ENCODE assay signal across 16 cellular contexts in the genomic region with DNA sequence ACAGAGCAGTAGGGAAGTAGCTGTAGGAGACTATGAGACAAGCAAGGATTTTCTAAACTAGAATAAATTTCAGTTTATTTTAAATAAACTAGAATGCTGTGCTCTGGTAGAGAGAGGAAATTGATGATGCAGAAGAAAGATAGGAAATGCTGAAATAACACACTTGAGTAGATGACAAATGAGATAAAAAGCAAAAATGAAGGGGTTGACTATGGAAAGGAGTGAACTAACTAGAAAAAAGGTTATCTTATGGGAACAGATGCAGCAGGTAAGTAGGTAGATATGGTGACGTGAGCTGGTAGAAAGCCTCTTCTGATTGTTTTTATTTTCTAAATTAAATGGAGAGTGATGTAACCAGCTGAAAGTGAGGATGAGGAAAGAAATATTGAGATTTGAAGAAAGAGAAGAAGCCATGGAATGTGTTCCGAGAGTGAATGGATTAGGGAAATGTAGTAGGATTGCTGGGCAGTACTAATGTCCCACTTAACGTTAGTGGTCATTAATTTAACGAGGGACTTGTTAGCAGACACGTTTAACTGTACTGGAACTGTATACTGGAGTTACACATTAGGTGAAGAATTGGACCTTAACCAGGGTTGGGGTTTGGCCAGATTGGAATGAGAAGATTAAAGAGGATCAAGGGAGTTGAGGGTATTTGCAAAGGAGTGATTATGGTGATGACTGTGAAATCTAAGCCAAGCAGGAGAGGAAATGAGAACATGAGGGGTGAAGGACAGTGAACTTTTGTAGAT.
"Had no signal": no experiment of that assay in that cellular context is flagged by ENCODE, and none has a peak within 500 bp of the region (broad histone marks: within the 10 kb centered on the region; RNA-seq: fewer than 3 reads in every experiment).

No MANE protein-coding gene starts in this region.

- H3K4me1 Mint-ChIP-seq: naive thymus-derived CD8-positive, alpha-beta T cell; neural crest cell; stimulated activated effector memory CD8-positive, alpha-beta T cell treated with anti-CD3 and anti-CD28 coated beads, Interleukin-12 subunit alpha, Interleukin-12 subunit beta, amount 100 ng/mL, for 72 hours had no signal

- H3K36me3 ChIP-seq: heart left ventricle, right atrium auricular region, sigmoid colon, tibial artery had no signal

- H3K9me3 Mint-ChIP-seq: endodermal cell; naive thymus-derived CD8-positive, alpha-beta T cell; neural crest cell; stimulated activated effector memory CD8-positive, alpha-beta T cell treated with anti-CD3 and anti-CD28 coated beads, Interleukin-12 subunit alpha, Interleukin-12 subunit beta, amount 100 ng/mL, for 72 hours; stimulated activated naive CD8-positive, alpha-beta T cell treated with anti-CD3 and anti-CD28 coated beads, Interleukin-15, Interleukin-2, amounts not matched to agents 100 ng/mL and 50 ng/mL, for 24 hours had no signal

- ATAC-seq: heart left ventricle; mucosa of descending colon; naive thymus-derived CD8-positive, alpha-beta T cell; stimulated activated effector memory CD8-positive, alpha-beta T cell treated with anti-CD3 and anti-CD28 coated beads, Interleukin-12 subunit alpha, Interleukin-12 subunit beta, amount 100 ng/mL, for 72 hours had no signal

- DNase-seq: endodermal cell; foreskin melanocyte; heart left ventricle; hippocampal formation; kidney glomerular epithelial cell; mucosa of descending colon; naive thymus-derived CD8-positive, alpha-beta T cell; posterior cingulate gyrus; sigmoid colon; stimulated activated CD8-positive, alpha-beta memory T cell treated with anti-CD3 and anti-CD28 coated beads, Interleukin-4, amount 100 ng/mL, for 48 hours; tibial artery had no signal

- H3K36me3 Mint-ChIP-seq: naive thymus-derived CD8-positive, alpha-beta T cell; stimulated activated effector memory CD8-positive, alpha-beta T cell treated with anti-CD3 and anti-CD28 coated beads, Interleukin-12 subunit alpha, Interleukin-12 subunit beta, amount 100 ng/mL, for 72 hours had no signal

- H3K27me3 ChIP-seq: heart left ventricle, right atrium auricular region, sigmoid colon, tibial artery had no signal

- H3K27me3 Mint-ChIP-seq: naive thymus-derived CD8-positive, alpha-beta T cell; stimulated activated naive CD8-positive, alpha-beta T cell treated with anti-CD3 and anti-CD28 coated beads, Interleukin-15, Interleukin-2, amounts not matched to agents 100 ng/mL and 50 ng/mL, for 24 hours had no signal

- H3K4me1 ChIP-seq: right atrium auricular region, sigmoid colon, tibial artery had no signal

- H3K9me3 ChIP-seq: heart left ventricle, mucosa of descending colon, right atrium auricular region, sigmoid colon, tibial artery had no signal

- H3K27ac ChIP-seq: heart left ventricle, right atrium auricular region, sigmoid colon, skin epidermis, tibial artery had no signal

- H3K4me3 Mint-ChIP-seq: endodermal cell; naive thymus-derived CD8-positive, alpha-beta T cell; neural crest cell; stimulated activated effector memory CD8-positive, alpha-beta T cell treated with anti-CD3 and anti-CD28 coated beads, Interleukin-12 subunit alpha, Interleukin-12 subunit beta, amount 100 ng/mL, for 72 hours; stimulated activated naive CD8-positive, alpha-beta T cell treated with anti-CD3 and anti-CD28 coated beads, Interleukin-15, Interleukin-2, amounts not matched to agents 100 ng/mL and 50 ng/mL, for 24 hours had no signal

- H3K4me3 ChIP-seq: heart left ventricle, mucosa of descending colon, right atrium auricular region, sigmoid colon, skin epidermis, tibial artery had no signal

- H3K27ac Mint-ChIP-seq: endodermal cell; naive thymus-derived CD8-positive, alpha-beta T cell; stimulated activated effector memory CD8-positive, alpha-beta T cell treated with anti-CD3 and anti-CD28 coated beads, Interleukin-12 subunit alpha, Interleukin-12 subunit beta, amount 100 ng/mL, for 72 hours; stimulated activated naive CD8-positive, alpha-beta T cell treated with anti-CD3 and anti-CD28 coated beads, Interleukin-15, Interleukin-2, amounts not matched to agents 100 ng/mL and 50 ng/mL, for 24 hours had no signal
